Comparison of ENCODE assay signal across 24 cellular contexts in the genomic region with DNA sequence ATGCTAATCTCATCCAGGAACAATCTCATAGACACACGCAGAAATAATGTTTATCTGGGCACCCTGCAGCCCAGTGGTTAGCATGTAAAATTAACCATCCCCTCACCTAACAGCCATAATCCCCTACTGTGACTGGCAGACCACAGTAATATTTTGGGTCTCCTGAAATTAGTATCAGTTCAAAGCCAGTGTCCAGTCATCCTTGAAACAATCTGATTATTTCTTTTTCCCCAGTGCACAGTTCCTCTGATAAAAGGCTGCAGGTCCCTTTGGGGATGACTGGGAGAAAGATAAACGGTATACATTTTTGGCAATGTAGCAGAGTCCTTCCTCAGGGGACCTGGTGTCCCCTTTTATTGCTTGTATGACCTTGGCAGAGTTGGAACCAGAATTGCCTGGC. TPM values are rescaled to one million over a fixed set of nuclear protein-coding genes. Genes with fewer than 3 reads are reported as not detected.
A peak's percentile ranks its signal among the peaks of the same experiment; 100 is the strongest.
DNase-seq lines count a peak whose midpoint lies in the region; ATAC-seq and TF ChIP-seq lines count a peak whose summit lies in the region.
"Had no signal": no experiment of that assay in that cellular context is flagged by ENCODE, and none has a peak within 500 bp of the region (broad histone marks: within the 10 kb centered on the region; RNA-seq: fewer than 3 reads in every experiment).

No MANE protein-coding gene starts in this region.

- no peak overlapping the region for H3K4me3 Mint-ChIP-seq in osteocyte (ENCODE audit: unreplicated experiment)
- no peak overlapping the region for H3K4me3 Mint-ChIP-seq in WTC11
- H3K4me3 Mint-ChIP-seq in progenitor cell of endocrine pancreas (ENCODE audit: low read depth) = no peak overlapping the region
- H3K4me3 Mint-ChIP-seq: CD4-positive, CD25-positive, alpha-beta regulatory T cell; T-cell had no signal

- H3K36me3 ChIP-seq in BLaER1 treated with 17β-estradiol and CSF1 and Interleukin-3, amounts not matched to agents 10 nM and 100 nM = peaks cover 0 to 5% (median 0%) of the 10 kb centered on the region in 11 experiments; a peak in 1 of 22 replicates
- H3K36me3 ChIP-seq: Peyer's patch, SJCRH30 had no signal

- H3K27ac Mint-ChIP-seq in osteocyte (ENCODE audit: unreplicated experiment) = no peak overlapping the region
- H3K27ac Mint-ChIP-seq in WTC11 = no peak overlapping the region
- no peak overlapping the region for H3K27ac Mint-ChIP-seq in progenitor cell of endocrine pancreas
- H3K27ac Mint-ChIP-seq: CD4-positive, CD25-positive, alpha-beta regulatory T cell; T-cell had no signal

- H3K4me1 ChIP-seq in BLaER1 treated with 17β-estradiol and CSF1 and Interleukin-3, amounts not matched to agents 10 nM and 100 nM = peaks cover 9 to 43% (median 37%) of the 10 kb centered on the region in 10 experiments; a peak in 18 of 20 replicates
- H3K4me1 ChIP-seq: Peyer's patch had no signal

- H3K27me3 ChIP-seq in BLaER1 treated with 17β-estradiol and CSF1 and Interleukin-3, amounts not matched to agents 10 nM and 100 nM = no peaks in the 10 kb centered on the region
- H3K27me3 ChIP-seq: Peyer's patch, SJCRH30 had no signal

- no peaks in the 10 kb centered on the region for H3K36me3 Mint-ChIP-seq in osteocyte (ENCODE audit: unreplicated experiment)
- peaks cover 23% of the 10 kb centered on the region for H3K36me3 Mint-ChIP-seq in WTC11
- peaks cover 3% of the 10 kb centered on the region for H3K36me3 Mint-ChIP-seq in progenitor cell of endocrine pancreas (ENCODE audit: insufficient read depth)
- H3K36me3 Mint-ChIP-seq: CD4-positive, CD25-positive, alpha-beta regulatory T cell; T-cell had no signal

- H3K9me3 Mint-ChIP-seq in osteocyte (ENCODE audit: unreplicated experiment) (peaks cover 13% of the 10 kb centered on the region), WTC11 (peaks cover 49% of the 10 kb centered on the region), progenitor cell of endocrine pancreas (ENCODE audit: low read depth) (peaks cover 34% of the 10 kb centered on the region)

- H3K27ac ChIP-seq in BLaER1 treated with 17β-estradiol and CSF1 and Interleukin-3, amounts not matched to agents 10 nM and 100 nM = no peak overlapping the region
- H3K27ac ChIP-seq: HL-60, Peyer's patch, SJCRH30 had no signal

- H4K20me1 ChIP-seq in BLaER1 treated with 17β-estradiol and CSF1 and Interleukin-3, amounts not matched to agents 10 nM and 100 nM = no peaks in the 10 kb centered on the region

- TF ChIP-seq CTCF in osteocyte (IDR thresholded peaks at IDR 0.05) = no peak
- no peak for TF ChIP-seq CTCF in WTC11 (IDR thresholded peaks at IDR 0.05)
- no peak for TF ChIP-seq CTCF in progenitor cell of endocrine pancreas (IDR thresholded peaks at IDR 0.05; ENCODE audit: unreplicated experiment)

- H3K4me1 Mint-ChIP-seq in osteocyte (ENCODE audit: unreplicated experiment) (peaks cover 13% of the 10 kb centered on the region), WTC11 (peaks cover 20% of the 10 kb centered on the region), progenitor cell of endocrine pancreas (ENCODE audit: low read depth) (peaks cover 7% of the 10 kb centered on the region)

- H3K4me2 ChIP-seq in BLaER1 treated with 17β-estradiol and CSF1 and Interleukin-3, amounts not matched to agents 10 nM and 100 nM = peak overlapping the region in 9 of 11 experiments; percentile 45 to 86 (median 60); a peak in 16 of 22 replicates

- DNase-seq in OCI-M1 (lab: John Stamatoyannopoulos, UW) = peak; percentile 16
- DNase-seq in osteocyte (ENCODE audit: extremely low spot score, unreplicated experiment) = peak; percentile 19
- no peak for DNase-seq in WTC11 (ENCODE audit: low spot score)
- DNase-seq in progenitor cell of endocrine pancreas (ENCODE audit: low spot score, unreplicated experiment) = no peak
- DNase-seq in NCI-H2171 treated with DMSO at 0.1 percent for 48 hours (lab: John Stamatoyannopoulos, UW) = no peak
- DNase-seq: CD4-positive, CD25-positive, alpha-beta regulatory T cell; EL; GF-D8; GOT3; HCEC 1CT; KG1; NCI-H1105; NCI-H146; NCI-H2029; NCI-H226; NCI-H510A treated with DMSO at 0.1 percent for 48 hours; NCI-H748 treated with DMSO at 0.1 percent for 48 hours; Peyer's patch; SJCRH30; T-cell had no signal

- ATAC-seq in HG02610 (IDR thresholded peaks at IDR 0.05; ENCODE audit: unreplicated experiment) = peak; percentile 75
- ATAC-seq in WTC11 = no peak
- ATAC-seq: T-cell had no signal

- CTCF ChIA-PET in WTC11 (lab: Charles Lee) = no interaction called here

- peak overlapping the region in 1 of 11 experiments; percentile 7; a peak in 1 of 22 replicates for H3K9ac ChIP-seq in BLaER1 treated with 17β-estradiol and CSF1 and Interleukin-3, amounts not matched to agents 10 nM and 100 nM

- H3K27me3 Mint-ChIP-seq in osteocyte (ENCODE audit: unreplicated experiment) = peaks cover 5% of the 10 kb centered on the region
- H3K27me3 Mint-ChIP-seq in WTC11 (ENCODE audit: low read depth) = no peaks in the 10 kb centered on the region
- no peaks in the 10 kb centered on the region for H3K27me3 Mint-ChIP-seq in progenitor cell of endocrine pancreas
- H3K27me3 Mint-ChIP-seq: T-cell had no signal

- POLR2A ChIA-PET in WTC11 (lab: Charles Lee) = no interaction called here

- peak overlapping the region in 2 of 10 experiments; percentile 0 to 3; a peak in 2 of 20 replicates for H3K4me3 ChIP-seq in BLaER1 treated with 17β-estradiol and CSF1 and Interleukin-3, amounts not matched to agents 10 nM and 100 nM
- H3K4me3 ChIP-seq: Peyer's patch, SJCRH30 had no signal

- H3K9me3 ChIP-seq in BLaER1 treated with 17β-estradiol and CSF1 and Interleukin-3, amounts not matched to agents 10 nM and 100 nM (replicated peaks in 1 of 11) = peaks cover 50 to 57% (median 52%) of the 10 kb centered on the region in 11 experiments
- H3K9me3 ChIP-seq: Peyer's patch, SJCRH30 had no signal

TF ChIP-seq in WTC11, 78 proteins besides CTCF, POLR2A, EP300 and RAD21:
- TF ChIP-seq SMAD4 (CRISPR knock-in tag; IDR thresholded peaks at IDR 0.05) (no peak), ZNF121 (CRISPR knock-in tag; IDR thresholded peaks at IDR 0.05) (no peak), ZNF416 (CRISPR knock-in tag; IDR thresholded peaks at IDR 0.05) (no peak), MXD4 (CRISPR knock-in tag; IDR thresholded peaks at IDR 0.05; ENCODE audit: borderline replicate concordance) (no peak), ZNF396 (CRISPR knock-in tag; IDR thresholded peaks at IDR 0.05; ENCODE audit: borderline replicate concordance) (no peak), ZNF317 (CRISPR knock-in tag; IDR thresholded peaks at IDR 0.05; ENCODE audit: borderline replicate concordance, low read depth) (no peak), ZNF138 (CRISPR knock-in tag; conservative IDR thresholded peaks at IDR 0.05) (no peak), NR3C1 (CRISPR knock-in tag; conservative IDR thresholded peaks at IDR 0.05; ENCODE audit: low read depth) (no peak), TEAD4 (CRISPR knock-in tag; IDR thresholded peaks at IDR 0.05) (no peak), ZNF232 (CRISPR knock-in tag; IDR thresholded peaks at IDR 0.05) (no peak)
- TF ChIP-seq, protein P1, sequence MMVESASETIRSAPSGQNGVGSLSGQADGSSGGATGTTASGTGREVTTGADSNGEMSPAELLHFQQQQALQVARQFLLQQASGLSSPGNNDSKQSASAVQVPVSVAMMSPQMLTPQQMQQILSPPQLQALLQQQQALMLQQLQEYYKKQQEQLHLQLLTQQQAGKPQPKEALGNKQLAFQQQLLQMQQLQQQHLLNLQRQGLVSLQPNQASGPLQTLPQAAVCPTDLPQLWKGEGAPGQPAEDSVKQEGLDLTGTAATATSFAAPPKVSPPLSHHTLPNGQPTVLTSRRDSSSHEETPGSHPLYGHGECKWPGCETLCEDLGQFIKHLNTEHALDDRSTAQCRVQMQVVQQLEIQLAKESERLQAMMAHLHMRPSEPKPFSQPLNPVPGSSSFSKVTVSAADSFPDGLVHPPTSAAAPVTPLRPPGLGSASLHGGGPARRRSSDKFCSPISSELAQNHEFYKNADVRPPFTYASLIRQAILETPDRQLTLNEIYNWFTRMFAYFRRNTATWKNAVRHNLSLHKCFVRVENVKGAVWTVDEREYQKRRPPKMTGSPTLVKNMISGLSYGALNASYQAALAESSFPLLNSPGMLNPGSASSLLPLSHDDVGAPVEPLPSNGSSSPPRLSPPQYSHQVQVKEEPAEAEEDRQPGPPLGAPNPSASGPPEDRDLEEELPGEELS (CRISPR knock-in tag; IDR thresholded peaks at IDR 0.05) = no peak

RNA-seq across cellular contexts. Expression of a gene that starts 50.4 kb away (rescaled TPM):
- total RNA-seq in osteocyte (not detected in 2 replicates), WTC11 (2021) (0.14 TPM in 1 of 3 replicates, not detected in the others), progenitor cell of endocrine pancreas (0.17 and 0.47 TPM in 2 replicates)
- total RNA-seq: HT-29, SJCRH30 had no signal

Comparison
In these comparisons a context has a peak if more than half of its experiments do, and no peak if none do; other contexts are left out.
1. DNase-seq: peak in OCI-M1 (single experiment) and osteocyte (single experiment); none in WTC11 (single experiment), progenitor cell of endocrine pancreas (single experiment) and NCI-H2171 treated with DMSO at 0.1 percent for 48 hours (single experiment).